Comparison of ENCODE assay signal across 16 cellular contexts in the genomic region with DNA sequence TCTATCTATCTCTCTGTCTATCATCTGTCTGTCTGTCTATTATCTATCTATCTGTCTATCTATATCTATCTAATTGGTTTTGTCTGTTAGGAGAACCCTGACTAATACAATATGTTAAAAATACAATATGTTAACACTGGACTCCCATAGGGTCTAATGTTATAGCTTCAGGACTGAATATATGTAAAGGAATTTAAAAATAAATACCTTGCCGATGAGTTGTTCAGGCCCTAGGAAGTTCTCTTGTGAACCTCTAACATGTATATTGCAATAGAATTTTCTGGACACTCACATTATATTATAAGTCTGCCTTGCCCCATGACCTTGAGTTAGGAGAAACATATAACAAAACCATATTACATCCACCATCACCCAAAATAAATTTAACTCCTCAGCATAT.
DNase-seq lines count a peak whose midpoint lies in the region; ATAC-seq and TF ChIP-seq lines count a peak whose summit lies in the region.
"Had no signal": no experiment of that assay in that cellular context is flagged by ENCODE, and none has a peak within 500 bp of the region (broad histone marks: within the 10 kb centered on the region; RNA-seq: fewer than 3 reads in every experiment).

No MANE protein-coding gene starts in this region.

- TF ChIP-seq POLR2A in gastrocnemius medialis (IDR thresholded peaks at IDR 0.05): no peak

- H4K20me1 ChIP-seq in osteoblast (ENCODE audit: insufficient read depth, low read length): no peaks in the 10 kb centered on the region

- intact Hi-C loops in gastrocnemius medialis (cut with DNase I; ENCODE audit: low total_unique reads): no loop called here

- DNase-seq in EL: peak; percentile 16
- DNase-seq in HS-5 (ENCODE audit: low read depth): peak; percentile 49
- peak; percentile 12 for DNase-seq in adipocyte (ENCODE audit: low read depth)
- no peak for DNase-seq in osteoblast (ENCODE audit: insufficient read length, low spot score, missing footprints)
- no peak for DNase-seq in gastrocnemius medialis
- no peak for DNase-seq in NK-92 treated with Interleukin-12 subunit alpha and Interleukin-12 subunit beta, amount 100 ng/mL, for 24 hours (lab: John Stamatoyannopoulos, UW)
- DNase-seq: ACHN; AML-193; CD4-positive, alpha-beta memory T cell; DMS153; DMS79; H9; KBM-7 had no signal

- peaks cover 11% of the 10 kb centered on the region for H3K9me3 Mint-ChIP-seq in stimulated activated memory B cell treated with anti-CD40 and anti-IgM and Interleukin-4, amounts not matched to agents 10 μg/mL and 1 μg/mL and 100 μg/mL, for 72 hours

- H3K4me2 ChIP-seq in osteoblast (ENCODE audit: insufficient read depth, low read length): no peak overlapping the region

- H3K4me3 Mint-ChIP-seq in stimulated activated memory B cell treated with anti-CD40 and anti-IgM and Interleukin-4, amounts not matched to agents 10 μg/mL and 1 μg/mL and 100 μg/mL, for 72 hours: no peak overlapping the region
- H3K4me3 Mint-ChIP-seq: CD14-positive monocyte; CD4-positive, alpha-beta memory T cell; H9 had no signal

- H3K27ac Mint-ChIP-seq in stimulated activated memory B cell treated with anti-CD40 and anti-IgM and Interleukin-4, amounts not matched to agents 10 μg/mL and 1 μg/mL and 100 μg/mL, for 72 hours: no peak overlapping the region
- H3K27ac Mint-ChIP-seq: CD14-positive monocyte, H9 had no signal

- H2AFZ ChIP-seq in osteoblast (ENCODE audit: low read length): no peak overlapping the region

- TF ChIP-seq CTCF in osteoblast (IDR thresholded peaks at IDR 0.05; ENCODE audit: extremely low read depth, low read depth, low read length) (no peak), gastrocnemius medialis (IDR thresholded peaks at IDR 0.05 in 4 of 5, conservative IDR thresholded peaks at IDR 0.05 in 1 of 5) (no peak)

- no peak overlapping the region for H3K27ac ChIP-seq in osteoblast (ENCODE audit: low read depth, low read length)
- no peak overlapping the region for H3K27ac ChIP-seq in gastrocnemius medialis

- no peaks in the 10 kb centered on the region for H3K27me3 ChIP-seq in adipocyte (replicated peaks; ENCODE audit: control insufficient read depth, insufficient read depth, low read length)
- H3K27me3 ChIP-seq in osteoblast (ENCODE audit: insufficient read depth, low read length): no peaks in the 10 kb centered on the region
- H3K27me3 ChIP-seq in gastrocnemius medialis: no peaks in the 10 kb centered on the region

- in situ Hi-C loops in gastrocnemius medialis (cut with MboI; ENCODE audit: low sequenced_read_pairs in 4 of 4): no loop called here

- no peaks in the 10 kb centered on the region for H3K4me1 Mint-ChIP-seq in stimulated activated memory B cell treated with anti-CD40 and anti-IgM and Interleukin-4, amounts not matched to agents 10 μg/mL and 1 μg/mL and 100 μg/mL, for 72 hours
- H3K4me1 Mint-ChIP-seq: CD14-positive monocyte; CD4-positive, alpha-beta memory T cell had no signal

- H3K4me1 ChIP-seq in adipocyte (ENCODE audit: control insufficient read depth, insufficient read depth, low read length) (peaks cover 6% of the 10 kb centered on the region), osteoblast (ENCODE audit: insufficient read depth, low read length) (no peaks in the 10 kb centered on the region), gastrocnemius medialis (no peaks in the 10 kb centered on the region)

- H3K36me3 Mint-ChIP-seq in stimulated activated memory B cell treated with anti-CD40 and anti-IgM and Interleukin-4, amounts not matched to agents 10 μg/mL and 1 μg/mL and 100 μg/mL, for 72 hours: no peaks in the 10 kb centered on the region
- H3K36me3 Mint-ChIP-seq: CD14-positive monocyte; CD4-positive, alpha-beta memory T cell had no signal

- peaks cover 6% of the 10 kb centered on the region for H3K9me3 ChIP-seq in adipocyte (ENCODE audit: control insufficient read depth, low read length)
- H3K9me3 ChIP-seq in osteoblast (ENCODE audit: low read depth, low read length): no peaks in the 10 kb centered on the region
- H3K9me3 ChIP-seq in gastrocnemius medialis: no peaks in the 10 kb centered on the region

- ATAC-seq in stimulated activated memory B cell treated with anti-CD40 and anti-IgM and Interleukin-4, amounts not matched to agents 10 μg/mL and 1 μg/mL and 100 μg/mL, for 72 hours: no peak
- no peak for ATAC-seq in gastrocnemius medialis
- ATAC-seq: GM12878 had no signal

- H3K36me3 ChIP-seq in adipocyte (ENCODE audit: control insufficient read depth, insufficient read depth, low read length, severe bottlenecking) (no peaks in the 10 kb centered on the region), osteoblast (ENCODE audit: insufficient read depth, low read length) (no peaks in the 10 kb centered on the region), gastrocnemius medialis (no peaks in the 10 kb centered on the region)

- no peaks in the 10 kb centered on the region for H3K27me3 Mint-ChIP-seq in stimulated activated memory B cell treated with anti-CD40 and anti-IgM and Interleukin-4, amounts not matched to agents 10 μg/mL and 1 μg/mL and 100 μg/mL, for 72 hours
- H3K27me3 Mint-ChIP-seq: CD4-positive, alpha-beta memory T cell had no signal

- H3K79me2 ChIP-seq in osteoblast (ENCODE audit: insufficient read depth, low read length): no peaks in the 10 kb centered on the region

- no peak overlapping the region for H3K9ac ChIP-seq in adipocyte (ENCODE audit: low read length)

- H3K4me3 ChIP-seq in adipocyte (ENCODE audit: low read length) (no peak overlapping the region), osteoblast (ENCODE audit: insufficient read depth, low read length) (no peak overlapping the region), gastrocnemius medialis (no peak overlapping the region)
- H3K4me3 ChIP-seq: GM12878 had no signal

Comparison
In these comparisons a context has a peak if more than half of its experiments do, and no peak if none do; other contexts are left out.
1. DNase-seq: peak in EL (single experiment), HS-5 (single experiment) and adipocyte (single experiment); none in osteoblast (single experiment), gastrocnemius medialis (0 of 2) and NK-92 treated with Interleukin-12 subunit alpha and Interleukin-12 subunit beta, amount 100 ng/mL, for 24 hours (single experiment).